Comparison of ENCODE assay signal across 2 cellular contexts in genomic region chr17:37386462-37386861, GRCh38.
TF ChIP-seq lines count a peak whose summit lies in the region.

No MANE protein-coding gene starts in this region.

TF ChIP-seq in GM23338, 12 proteins besides CTCF, POLR2A, EP300 and RAD21:
- TF ChIP-seq REST (IDR thresholded peaks at IDR 0.05; ENCODE audit: unreplicated experiment): no peak
- TF ChIP-seq ZNF331 (CRISPR knock-in tag; IDR thresholded peaks at IDR 0.05; ENCODE audit: low read depth): no peak
- TF ChIP-seq JUNB (IDR thresholded peaks at IDR 0.05; ENCODE audit: unreplicated experiment): no peak
- TF ChIP-seq CREB1 (CRISPR knock-in tag; IDR thresholded peaks at IDR 0.05; ENCODE audit: low read depth): no peak
- no peak for TF ChIP-seq EZH2phosphoT487 (IDR thresholded peaks at IDR 0.05; ENCODE audit: unreplicated experiment)
- TF ChIP-seq POLR2AphosphoS5 (IDR thresholded peaks at IDR 0.05; ENCODE audit: low read depth): no peak
- no peak for TF ChIP-seq NANOG (IDR thresholded peaks at IDR 0.05; ENCODE audit: borderline replicate concordance)

TF ChIP-seq in H1, 55 proteins besides CTCF, POLR2A, EP300 and RAD21:
- TF ChIP-seq TCF12 (IDR thresholded peaks at IDR 0.05; ENCODE audit: low read depth, low read length): no peak
- TF ChIP-seq CHD1 (IDR thresholded peaks at IDR 0.05; ENCODE audit: low read depth, low read length): no peak
- TF ChIP-seq RNF2 (IDR thresholded peaks at IDR 0.05; ENCODE audit: borderline replicate concordance, low read depth, low read length, missing control alignments, poor library complexity, severe bottlenecking): no peak
- TF ChIP-seq CBX8 (IDR thresholded peaks at IDR 0.05; ENCODE audit: borderline replicate concordance, low read depth, low read length): no peak
- no peak for TF ChIP-seq KDM5A (IDR thresholded peaks at IDR 0.05; ENCODE audit: low read length)
- no peak for TF ChIP-seq HDAC2 (IDR thresholded peaks at IDR 0.05; ENCODE audit: borderline replicate concordance in 1 of 2, low read depth in 2 of 2, low read length in 2 of 2)
- TF ChIP-seq ATF3 (IDR thresholded peaks at IDR 0.05; ENCODE audit: insufficient read depth, low read depth, low read length): no peak
- TF ChIP-seq BRCA1 (IDR thresholded peaks at IDR 0.05; ENCODE audit: low read depth, low read length): no peak
- TF ChIP-seq YY1 (IDR thresholded peaks at IDR 0.05; ENCODE audit: low read depth, low read length): no peak
- no peak for TF ChIP-seq SIRT6 (IDR thresholded peaks at IDR 0.05; ENCODE audit: low read length)
- no peak for TF ChIP-seq SAP30 (IDR thresholded peaks at IDR 0.05; ENCODE audit: insufficient read depth, insufficient replicate concordance, low read length)
- TF ChIP-seq JUN (IDR thresholded peaks at IDR 0.05; ENCODE audit: low read depth, low read length): no peak
- no peak for TF ChIP-seq ZNF274 (IDR thresholded peaks at IDR 0.05; ENCODE audit: borderline replicate concordance, extremely low read depth, low read length)
- TF ChIP-seq CREB1 (IDR thresholded peaks at IDR 0.05): no peak
- TF ChIP-seq TAF1 (IDR thresholded peaks at IDR 0.05; ENCODE audit: low read depth, low read length): no peak
- no peak for TF ChIP-seq HDAC6 (IDR thresholded peaks at IDR 0.05; ENCODE audit: low read depth, low read length)
- TF ChIP-seq EZH2 (IDR thresholded peaks at IDR 0.05; ENCODE audit: low read depth, low read length, severe bottlenecking): no peak
- TF ChIP-seq USF2 (IDR thresholded peaks at IDR 0.05; ENCODE audit: low read length): no peak
- TF ChIP-seq CBX5 (IDR thresholded peaks at IDR 0.05; ENCODE audit: low read depth, low read length): no peak
